Comparison of ENCODE assay signal across 9 cellular contexts in the genomic region with DNA sequence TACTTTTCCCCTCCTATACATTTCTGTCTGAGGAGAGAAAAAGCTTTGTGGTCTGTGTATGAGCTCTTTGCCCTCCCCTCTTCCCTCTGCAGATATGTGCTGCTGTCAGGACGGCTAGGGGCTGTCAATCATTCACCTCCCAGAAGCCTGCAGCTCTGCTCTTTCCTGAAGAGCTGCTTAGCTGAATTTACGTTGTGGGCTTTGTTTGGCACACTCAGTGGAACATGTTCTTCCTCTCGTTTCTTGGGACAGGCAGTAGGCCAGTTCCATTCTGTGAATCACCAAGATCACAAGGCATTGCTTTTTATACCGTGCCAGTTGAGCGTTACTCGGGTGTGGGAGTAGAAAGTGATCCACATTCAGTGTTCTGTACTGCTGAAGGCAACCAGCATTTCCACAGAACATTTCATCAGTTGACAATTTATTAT.
DNase-seq lines count a peak whose midpoint lies in the region; ATAC-seq and TF ChIP-seq lines count a peak whose summit lies in the region.
"Had no signal": no experiment of that assay in that cellular context is flagged by ENCODE, and none has a peak within 500 bp of the region (broad histone marks: within the 10 kb centered on the region; RNA-seq: fewer than 3 reads in every experiment).

No MANE protein-coding gene starts in this region.

- DNase-seq in RWPE2 (ENCODE audit: low spot score) (no peak), fibroblast of the conjunctiva (ENCODE audit: low read depth) (peak; percentile 93), psoas muscle (peak; percentile 51 to 61), DMS79 treated with DMSO at 0.1 percent for 48 hours (lab: John Stamatoyannopoulos, UW) (no peak), SJCRH30 (no peak), epidermal melanocyte (ENCODE audit: insufficient read length, low spot score) (no peak)
- DNase-seq in activated CD4-positive, CD25-positive, alpha-beta regulatory T cell treated with anti-CD3 and anti-CD28 coated beads, Interleukin-2, amount 50 U/mL, for 72 hours: no peak
- DNase-seq: naive B cell had no signal

- H3K4me1 ChIP-seq in RWPE2 (ENCODE audit: insufficient read depth, poor library complexity, severe bottlenecking) (peaks cover 47% of the 10 kb centered on the region), psoas muscle (peaks cover 13% of the 10 kb centered on the region), SJCRH30 (no peaks in the 10 kb centered on the region)

- TF ChIP-seq CTCF in RWPE2 (IDR thresholded peaks at IDR 0.05; ENCODE audit: poor library complexity, severe bottlenecking) (no peak), psoas muscle (IDR thresholded peaks at IDR 0.05) (no peak)

- 7 to 18% (median 11%) methylated on average over 6 of the region's 6 CpGs for WGBS in psoas muscle, 3 donors

- H3K27ac ChIP-seq in RWPE2 (ENCODE audit: poor library complexity, severe bottlenecking): peak overlapping the region; percentile 94
- H3K27ac ChIP-seq in psoas muscle: peak overlapping the region; percentile 39
- H3K27ac ChIP-seq in SJCRH30: no peak overlapping the region

- H3K9me3 ChIP-seq in RWPE2 (ENCODE audit: severe bottlenecking): no peaks in the 10 kb centered on the region
- no peaks in the 10 kb centered on the region for H3K9me3 ChIP-seq in psoas muscle
- no peaks in the 10 kb centered on the region for H3K9me3 ChIP-seq in SJCRH30 (replicated peaks)

- intact Hi-C loops in psoas muscle (cut with DNase I): loop anchor here in 1 of 2 donors (10.0 kb wide), 1 partner anchor 89 kb away; no protein-coding TSS in a partner anchor

- ATAC-seq in GM21447 (IDR thresholded peaks at IDR 0.05; ENCODE audit: unreplicated experiment) (peak; percentile 44), RWPE2 (ENCODE audit: low read depth) (peak; percentile 13), psoas muscle (peak; percentile 89 to 97 (median 96))

- no peaks in the 10 kb centered on the region for H3K27me3 ChIP-seq in RWPE2 (ENCODE audit: insufficient read depth, poor library complexity, severe bottlenecking)
- H3K27me3 ChIP-seq in psoas muscle (ENCODE audit: insufficient read depth in 3 of 3, low read length in 2 of 3): no peaks in the 10 kb centered on the region
- H3K27me3 ChIP-seq in SJCRH30: no peaks in the 10 kb centered on the region

- no peak overlapping the region for H3K4me3 ChIP-seq in RWPE2 (ENCODE audit: severe bottlenecking)
- H3K4me3 ChIP-seq in psoas muscle: no peak overlapping the region
- no peak overlapping the region for H3K4me3 ChIP-seq in SJCRH30

- H3K36me3 ChIP-seq in RWPE2 (ENCODE audit: low read depth): peaks cover 19% of the 10 kb centered on the region
- no peaks in the 10 kb centered on the region for H3K36me3 ChIP-seq in psoas muscle (ENCODE audit: insufficient read depth in 1 of 2, low read depth in 1 of 2)
- no peaks in the 10 kb centered on the region for H3K36me3 ChIP-seq in SJCRH30

Comparison
In these comparisons a context has a peak if more than half of its experiments do, and no peak if none do; other contexts are left out.
1. ATAC-seq: peak in every context shown above with its lines; median percentile 96 in psoas muscle; 44 in GM21447; 13 in RWPE2.
2. DNase-seq: peak in fibroblast of the conjunctiva (single experiment) and psoas muscle (2 of 2); none in RWPE2 (single experiment), DMS79 treated with DMSO at 0.1 percent for 48 hours (single experiment), SJCRH30 (0 of 2), epidermal melanocyte (single experiment) and activated CD4-positive, CD25-positive, alpha-beta regulatory T cell treated with anti-CD3 and anti-CD28 coated beads, Interleukin-2, amount 50 U/mL, for 72 hours (single experiment).